ENCODE assay signal across 11 cellular contexts in the genomic region with DNA sequence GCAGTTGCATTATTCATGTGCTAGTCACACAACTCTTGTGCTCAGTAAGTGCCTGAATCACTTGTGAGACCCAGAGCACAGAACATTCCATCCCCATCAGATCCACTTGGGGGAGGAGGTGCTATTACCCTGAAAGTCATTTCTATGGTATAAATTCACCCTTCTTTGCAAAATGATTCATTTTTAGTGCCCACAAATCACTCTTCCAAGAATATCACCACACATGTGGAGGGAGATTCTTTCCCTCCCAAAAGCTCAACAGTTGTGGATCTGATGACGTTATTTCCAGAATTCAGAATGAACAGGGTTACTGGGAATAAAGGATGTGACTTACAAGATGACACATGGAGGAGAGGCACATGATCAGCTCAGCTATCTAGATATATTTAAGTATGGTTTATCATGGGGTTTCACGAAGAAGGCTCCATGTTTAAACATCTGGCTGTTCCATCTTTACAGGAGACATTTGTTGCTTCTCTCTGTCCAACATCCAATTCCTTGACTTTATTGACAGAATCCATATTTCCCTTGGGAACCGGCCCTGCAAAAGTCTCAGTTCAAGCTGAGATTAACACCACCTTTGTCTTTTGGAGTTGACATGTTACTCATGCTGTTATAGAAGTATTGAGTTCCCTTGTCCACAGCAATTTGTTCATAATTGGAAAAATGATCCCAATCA.
DNase-seq lines count a peak whose midpoint lies in the region; ATAC-seq, FAIRE-seq and TF ChIP-seq lines count a peak whose summit lies in the region.
"Had no signal": no experiment of that assay in that cellular context is flagged by ENCODE, and none has a peak within 500 bp of the region (broad histone marks: within the 10 kb centered on the region; RNA-seq: fewer than 3 reads in every experiment).

No MANE protein-coding gene starts in this region.

- peak; percentile 72 for FAIRE-seq in HTR-8/SVneo (lab: Jason Lieb, UNC)

- TF ChIP-seq CTCF in left lung (IDR thresholded peaks at IDR 0.05): no peak

- no peak overlapping the region for H3K27ac ChIP-seq in left lung
- H3K27ac ChIP-seq: 22Rv1 had no signal

- H3K27ac Mint-ChIP-seq in T-helper 2 cell treated with Interferon-gamma antibody and Interleukin-4, amounts not matched to agents 5 μg/mL and 100 μg/mL, for 36 hours: no peak overlapping the region

- no peak overlapping the region for H3K4me3 Mint-ChIP-seq in T-helper 2 cell treated with Interferon-gamma antibody and Interleukin-4, amounts not matched to agents 5 μg/mL and 100 μg/mL, for 36 hours

- peaks cover 10% of the 10 kb centered on the region for H3K4me1 Mint-ChIP-seq in T-helper 2 cell treated with Interferon-gamma antibody and Interleukin-4, amounts not matched to agents 5 μg/mL and 100 μg/mL, for 36 hours (ENCODE audit: low read depth)

- H3K27me3 Mint-ChIP-seq in T-helper 2 cell treated with Interferon-gamma antibody and Interleukin-4, amounts not matched to agents 5 μg/mL and 100 μg/mL, for 36 hours (ENCODE audit: low read depth): no peaks in the 10 kb centered on the region

- no peak overlapping the region for H3K4me3 ChIP-seq in left lung

- H3K36me3 Mint-ChIP-seq in T-helper 2 cell treated with Interferon-gamma antibody and Interleukin-4, amounts not matched to agents 5 μg/mL and 100 μg/mL, for 36 hours (ENCODE audit: low read depth): no peaks in the 10 kb centered on the region

- no peaks in the 10 kb centered on the region for H3K9me3 Mint-ChIP-seq in T-helper 2 cell treated with Interferon-gamma antibody and Interleukin-4, amounts not matched to agents 5 μg/mL and 100 μg/mL, for 36 hours

- no peaks in the 10 kb centered on the region for H3K36me3 ChIP-seq in left lung

- ATAC-seq in left lung (peak; percentile 72), GM19395 (IDR thresholded peaks at IDR 0.05; ENCODE audit: unreplicated experiment) (no peak)

- no peaks in the 10 kb centered on the region for H3K9me3 ChIP-seq in left lung

- peak; percentile 40 for DNase-seq in T-helper 2 cell treated with Interferon-gamma antibody and Interleukin-4, amounts not matched to agents 5 μg/mL and 100 μg/mL, for 36 hours (ENCODE audit: low spot score)
- DNase-seq in T-helper 2 cell (no peak), HTR-8/SVneo (ENCODE audit: insufficient read length, low spot score) (peak; percentile 39), astrocyte of the hippocampus (ENCODE audit: low read depth, low spot score) (peak; percentile 55), left lung (no peak), DMS 273 treated with DMSO at 0.1 percent for 48 hours (lab: John Stamatoyannopoulos, UW) (no peak)
- DNase-seq in stimulated activated naive CD4-positive, alpha-beta T cell treated with Interleukin-2 at 50 U/mL for 16 hours (lab: John Stamatoyannopoulos, UW): no peak
- DNase-seq: erythroblast, NCI-H446 treated with DMSO at 0.1 percent for 48 hours had no signal

- H3K27me3 ChIP-seq in left lung: no peaks in the 10 kb centered on the region

- intact Hi-C loops in left lung (cut with DNase I): loop anchor here in 1 of 2 donors (10.0 kb wide), 1 partner anchor 64 kb away; no protein-coding TSS in a partner anchor

- peaks cover 0 to 9% of the 10 kb centered on the region in 2 donors for H3K4me1 ChIP-seq in left lung

Comparison
In these comparisons a context has a peak if more than half of its experiments do, and no peak if none do; other contexts are left out.
1. DNase-seq: peak in T-helper 2 cell treated with Interferon-gamma antibody and Interleukin-4, amounts not matched to agents 5 μg/mL and 100 μg/mL, for 36 hours (single experiment), HTR-8/SVneo (single experiment) and astrocyte of the hippocampus (single experiment); none in T-helper 2 cell (0 of 5), left lung (0 of 2), DMS 273 treated with DMSO at 0.1 percent for 48 hours (single experiment) and stimulated activated naive CD4-positive, alpha-beta T cell treated with Interleukin-2 at 50 U/mL for 16 hours (single experiment).